In genomic region chr3:195818301-195818700, GRCh38 we compare ENCODE assay signal across 29 cellular contexts. TPM values are rescaled to one million over a fixed set of nuclear protein-coding genes. Genes with fewer than 3 reads are reported as not detected.
"Had no signal": no experiment of that assay in that cellular context is flagged by ENCODE, and none has a peak within 500 bp of the region (broad histone marks: within the 10 kb centered on the region; RNA-seq: fewer than 3 reads in every experiment).

No MANE protein-coding gene starts in this region.

- H3K27ac Mint-ChIP-seq: nephron progenitor cell; stimulated activated naive B cell treated with anti-CD40 and anti-IgM and Interleukin-4, amounts not matched to agents 10 μg/mL and 1 μg/mL and 100 μg/mL, for 72 hours had no signal

- FAIRE-seq: endometrium, frontal cortex, keratinocyte had no signal

- H3K4me3 ChIP-seq: dorsolateral prefrontal cortex, heart right ventricle, testis, tibial nerve, upper lobe of right lung, vagina had no signal

- ATAC-seq: esophagus mucosa; heart right ventricle; left colon; right cardiac atrium; stimulated activated naive B cell treated with anti-CD40 and anti-IgM and Interleukin-4, amounts not matched to agents 10 μg/mL and 1 μg/mL and 100 μg/mL, for 72 hours; stimulated activated naive CD8-positive, alpha-beta T cell treated with anti-CD3 and anti-CD28 coated beads, Interleukin-15, amount 100 ng/mL, for 72 hours; upper lobe of right lung had no signal

- H3K36me3 Mint-ChIP-seq: naive B cell; stimulated activated naive B cell treated with anti-CD40 and anti-IgM and Interleukin-4, amounts not matched to agents 10 μg/mL and 1 μg/mL and 100 μg/mL, for 72 hours had no signal

- DNase-seq: cortex of kidney; dorsolateral prefrontal cortex; effector CD8-positive, alpha-beta T cell; heart right ventricle; hypothalamus; mesendoderm; naive B cell; nephron progenitor cell; stimulated activated CD4-positive, alpha-beta T cell treated with anti-CD3 and anti-CD28 coated beads, Interleukin-15, amount 100 ng/mL, for 24 hours; stimulated activated CD4-positive, alpha-beta T cell treated with anti-CD3 and anti-CD28 coated beads, Interleukin-1b, Interleukin-23, amount 100 ng/mL, for 48 hours; stimulated activated CD4-positive, alpha-beta T cell treated with anti-CD3 and anti-CD28 coated beads, Interleukin-4, amount 100 ng/mL, for 4 hours; stimulated activated naive B cell treated with anti-CD40 and anti-IgM and Interleukin-4, amounts not matched to agents 10 μg/mL and 1 μg/mL and 100 μg/mL, for 72 hours; stimulated activated naive CD8-positive, alpha-beta T cell treated with anti-CD3 and anti-CD28 coated beads, Interleukin-15, amount 100 ng/mL, for 72 hours; testis; upper lobe of right lung had no signal

- H3K4me1 Mint-ChIP-seq: naive B cell; stimulated activated naive B cell treated with anti-CD40 and anti-IgM and Interleukin-4, amounts not matched to agents 10 μg/mL and 1 μg/mL and 100 μg/mL, for 72 hours; stimulated activated naive CD8-positive, alpha-beta T cell treated with anti-CD3 and anti-CD28 coated beads, Interleukin-15, amount 100 ng/mL, for 72 hours had no signal

- H3K4me1 ChIP-seq: testis, upper lobe of right lung, vagina had no signal

- H3K9me3 ChIP-seq: heart right ventricle, neutrophil, testis, tibial nerve, upper lobe of right lung, vagina had no signal

- H3K9me3 Mint-ChIP-seq: naive B cell; nephron progenitor cell; stimulated activated naive B cell treated with anti-CD40 and anti-IgM and Interleukin-4, amounts not matched to agents 10 μg/mL and 1 μg/mL and 100 μg/mL, for 72 hours; stimulated activated naive CD8-positive, alpha-beta T cell treated with anti-CD3 and anti-CD28 coated beads, Interleukin-15, amount 100 ng/mL, for 72 hours had no signal

- H3K27me3 ChIP-seq: neutrophil, testis, vagina had no signal

- H3K36me3 ChIP-seq: heart right ventricle, neutrophil, tibial nerve, upper lobe of right lung, vagina had no signal

- H3K4me3 Mint-ChIP-seq: naive B cell; nephron progenitor cell; stimulated activated naive B cell treated with anti-CD40 and anti-IgM and Interleukin-4, amounts not matched to agents 10 μg/mL and 1 μg/mL and 100 μg/mL, for 72 hours; stimulated activated naive CD8-positive, alpha-beta T cell treated with anti-CD3 and anti-CD28 coated beads, Interleukin-15, amount 100 ng/mL, for 72 hours had no signal

- H3K27ac ChIP-seq: dorsolateral prefrontal cortex, heart right ventricle, neutrophil, testis, tibial nerve, upper lobe of right lung, vagina had no signal

RNA-seq across cellular contexts. Expression of gene MUC4, which starts 6.6 kb away (rescaled TPM):
- total RNA-seq: fibroblast of lung, heart right ventricle, liver, lung microvascular endothelial cell, osteocyte, subcutaneous adipose tissue, tibial nerve had no signal
- polyA plus RNA-seq: fibroblast of lung, keratinocyte, liver had no signal
